In the genomic region with DNA sequence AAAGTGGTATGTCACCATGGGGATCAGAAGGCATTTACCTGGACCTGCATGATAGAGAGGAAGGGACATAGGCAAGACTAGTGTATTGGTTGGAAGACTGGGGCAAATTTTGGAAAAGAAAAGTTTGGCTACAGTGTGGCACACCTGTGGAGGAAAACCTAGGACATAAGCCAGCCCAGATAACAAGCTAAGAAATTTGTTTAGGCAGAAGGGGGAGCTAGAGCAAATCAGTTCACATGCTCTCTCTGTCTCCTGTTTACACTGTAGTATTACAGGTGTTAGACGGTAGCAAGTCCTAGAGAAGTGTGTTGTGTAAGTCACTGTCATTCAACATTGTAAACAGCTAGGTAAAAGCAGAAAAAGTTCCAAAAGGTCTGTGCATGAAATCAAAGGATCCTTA, we compare ENCODE assay signal across 12 cellular contexts. TPM values are rescaled to one million over a fixed set of nuclear protein-coding genes. Genes with fewer than 3 reads are reported as not detected.
DNase-seq lines count a peak whose midpoint lies in the region; FAIRE-seq and TF ChIP-seq lines count a peak whose summit lies in the region.
"Had no signal": no experiment of that assay in that cellular context is flagged by ENCODE, and none has a peak within 500 bp of the region (broad histone marks: within the 10 kb centered on the region; RNA-seq: fewer than 3 reads in every experiment).

No MANE protein-coding gene starts in this region.

- H3K27me3 ChIP-seq in MM.1S (replicated peaks; ENCODE audit: insufficient read depth, low read length) = no peaks in the 10 kb centered on the region
- no peaks in the 10 kb centered on the region for H3K27me3 ChIP-seq in brain microvascular endothelial cell (replicated peaks)

- H3K79me2 ChIP-seq in MM.1S (ENCODE audit: low read length) = no peaks in the 10 kb centered on the region

- H3F3A ChIP-seq in MM.1S (ENCODE audit: insufficient read depth, low read length) = no peaks in the 10 kb centered on the region

- DNase-seq in GM10266 (ENCODE audit: extremely low spot score) (no peak), MM.1S (peak; percentile 33), brain microvascular endothelial cell (no peak), lung microvascular endothelial cell (ENCODE audit: low read depth in 2 of 2) (peak; percentile 13 to 50), GM12891 (ENCODE audit: insufficient read length, low spot score) (no peak), NCI-H128 (lab: John Stamatoyannopoulos, UW; ENCODE audit: unreplicated experiment) (no peak), SK-N-DZ (ENCODE audit: low spot score) (no peak)
- DNase-seq: activated CD4-positive, alpha-beta memory T cell treated with anti-CD3 and anti-CD28 coated beads for 36 hours; foreskin melanocyte; IMR-90; naive thymus-derived CD4-positive, alpha-beta T cell; stimulated activated CD4-positive, alpha-beta T cell treated with anti-CD3 and anti-CD28 coated beads, Interleukin-1b, Interleukin-23, amount 100 ng/mL, for 48 hours had no signal

- in situ Hi-C loops in brain microvascular endothelial cell (cut with HindIII; ENCODE audit: low pct_ligation_motif_present, low sequenced_read_pairs) = no loop called here

- FAIRE-seq in GM12891 (lab: Jason Lieb, UNC) = no peak

- no peak for TF ChIP-seq POLR2A in GM12891 (IDR thresholded peaks at IDR 0.05; ENCODE audit: low read depth, low read length)

- no peaks in the 10 kb centered on the region for H3K9me2 ChIP-seq in MM.1S (replicated peaks; ENCODE audit: insufficient read depth, low read length)

- no peak overlapping the region for H3K4me2 ChIP-seq in MM.1S (ENCODE audit: low read depth, low read length)

- no peak overlapping the region for H3K9ac ChIP-seq in MM.1S (ENCODE audit: low read length)

- H4K20me1 ChIP-seq in MM.1S (ENCODE audit: insufficient read depth, low read length) = no peaks in the 10 kb centered on the region

- H3K9me3 ChIP-seq in MM.1S (replicated peaks; ENCODE audit: insufficient read depth, low read length) = no peaks in the 10 kb centered on the region

- peak; percentile 28 for TF ChIP-seq CTCF in GM10266 (IDR thresholded peaks at IDR 0.05; ENCODE audit: control insufficient read depth, insufficient read depth, low read depth, missing control alignments)
- peak; percentile 43 for TF ChIP-seq CTCF in MM.1S (IDR thresholded peaks at IDR 0.05; ENCODE audit: low read length)
- TF ChIP-seq CTCF in brain microvascular endothelial cell (IDR thresholded peaks at IDR 0.05; ENCODE audit: low read depth, low read length, missing control alignments) = peak; percentile 42

- no peaks in the 10 kb centered on the region for H3K36me3 ChIP-seq in MM.1S (replicated peaks; ENCODE audit: insufficient read depth, low read length)
- no peaks in the 10 kb centered on the region for H3K36me3 ChIP-seq in brain microvascular endothelial cell (replicated peaks)

- no peak overlapping the region for H3K27ac ChIP-seq in MM.1S (ENCODE audit: low read length)
- H3K27ac ChIP-seq in brain microvascular endothelial cell = no peak overlapping the region

- H3K4me1 ChIP-seq in MM.1S (ENCODE audit: low read length) = 0 out of 2 replicates have a peak, but pooled peaks cover 3% of the 10 kb centered on the region

- no peak overlapping the region for H3K4me3 ChIP-seq in MM.1S (ENCODE audit: low read length)
- H3K4me3 ChIP-seq in brain microvascular endothelial cell (ENCODE audit: low read depth, low read length) = no peak overlapping the region

- H2AFZ ChIP-seq in MM.1S (ENCODE audit: low read length) = no peak overlapping the region

TF ChIP-seq in GM12891, 5 proteins besides CTCF, POLR2A, EP300 and RAD21:
- TF ChIP-seq TAF1 (IDR thresholded peaks at IDR 0.05; ENCODE audit: low read depth, low read length) (no peak), PAX5 (IDR thresholded peaks at IDR 0.05; ENCODE audit: insufficient read depth, low read length, severe bottlenecking) (no peak), POU2F2 (IDR thresholded peaks at IDR 0.05; ENCODE audit: low read depth, low read length) (no peak), SPI1 (IDR thresholded peaks at IDR 0.05; ENCODE audit: low read depth, low read length) (no peak), POLR2AphosphoS5 (IDR thresholded peaks at IDR 0.05; ENCODE audit: low read depth, low read length) (no peak)

RNA-seq across cellular contexts. Expression of a gene that starts 11.9 kb away (rescaled TPM):
- total RNA-seq in lung microvascular endothelial cell = 24.6 and 34.5 TPM in 2 replicates
- polyA plus RNA-seq in GM12891 (2012; ENCODE audit: low read depth, missing spikeins) = 0.06 TPM
- polyA plus RNA-seq in SK-N-DZ (2014; cell fraction: cytosol; rRNA removed) = not detected in 2 replicates
- polyA plus RNA-seq in SK-N-DZ (2014; cell fraction: nucleus; rRNA removed) = not detected in 2 replicates
- total RNA-seq: IMR-90 had no signal
- polyA plus RNA-seq: IMR-90; naive thymus-derived CD4-positive, alpha-beta T cell had no signal

Comparison
In these comparisons a context has a peak if more than half of its experiments do, and no peak if none do; other contexts are left out.
1. DNase-seq: peak in MM.1S (single experiment) and lung microvascular endothelial cell (2 of 2); none in GM10266 (single experiment), brain microvascular endothelial cell (single experiment), GM12891 (single experiment), NCI-H128 (single experiment) and SK-N-DZ (single experiment).
2. Peak in every context shown above with its lines, with median percentiles within 50 percentile points of each other: CTCF ChIP-seq.